In the genomic region with DNA sequence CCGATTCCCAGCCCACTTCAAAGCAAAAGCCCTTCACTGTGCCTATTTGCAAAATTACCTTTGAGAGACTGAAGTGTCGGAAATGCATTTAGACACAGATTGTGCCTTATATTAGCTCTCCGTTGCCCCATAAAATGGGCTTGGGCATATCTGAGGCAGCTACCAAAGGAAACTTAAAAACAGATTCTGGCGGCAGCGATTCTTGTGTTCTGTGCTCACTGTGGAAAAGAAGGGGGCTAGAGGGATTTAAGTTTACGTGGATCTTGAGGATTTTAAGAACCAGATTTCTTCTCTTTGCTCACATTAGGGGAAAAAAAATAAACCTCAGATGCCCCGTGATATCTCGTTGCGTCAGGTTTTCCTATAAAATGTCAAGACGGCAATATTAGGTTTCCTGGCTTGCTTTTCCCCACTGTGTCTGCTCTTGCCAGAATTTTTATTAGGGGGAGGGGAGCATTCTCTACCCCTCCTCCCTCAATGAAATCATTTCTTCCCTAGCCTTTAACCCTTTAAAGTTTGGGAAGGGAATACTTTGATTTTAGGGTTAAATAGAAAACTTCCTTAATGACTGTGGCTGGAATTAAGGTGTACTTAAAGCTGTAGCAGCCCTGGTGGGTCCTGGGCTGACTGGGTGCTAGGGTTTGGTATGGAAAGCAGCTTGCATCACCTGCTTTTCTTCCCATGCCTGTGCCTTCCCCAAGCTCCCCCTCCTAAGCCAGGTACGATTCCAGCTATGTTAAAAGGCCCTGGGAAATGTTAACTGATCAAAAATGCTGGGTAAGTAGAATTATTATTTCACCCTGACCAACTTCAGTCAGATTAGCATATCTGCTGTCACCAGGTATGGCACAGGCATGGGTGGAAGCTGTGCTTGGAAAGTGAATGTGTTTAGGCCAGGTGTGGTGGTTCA, we compare ENCODE assay signal across 11 cellular contexts.
DNase-seq lines count a peak whose midpoint lies in the region; ATAC-seq and TF ChIP-seq lines count a peak whose summit lies in the region.
"Had no signal": no experiment of that assay in that cellular context is flagged by ENCODE, and none has a peak within 500 bp of the region (broad histone marks: within the 10 kb centered on the region; RNA-seq: fewer than 3 reads in every experiment).

No MANE protein-coding gene starts in this region.

- H3K27me3 Mint-ChIP-seq in activated T-helper 1 cell treated with anti-CD3 and anti-CD28 coated beads, Interleukin-12 subunit alpha, Interleukin-12 subunit beta, Interleukin-2, Interleukin-4 antibody, amounts not matched to agents 30 ng/mL and 10 ng/mL and 1 ng/mL, durations not matched to agents 14 hours and 24 hours and 36 hours (ENCODE audit: insufficient read depth), result no peaks in the 10 kb centered on the region
- peaks cover 12% of the 10 kb centered on the region for H3K27me3 Mint-ChIP-seq in HFFc6 (ENCODE audit: insufficient read depth)

- H3K36me3 Mint-ChIP-seq in activated T-helper 1 cell treated with anti-CD3 and anti-CD28 coated beads, Interleukin-12 subunit alpha, Interleukin-12 subunit beta, Interleukin-2, Interleukin-4 antibody, amounts not matched to agents 30 ng/mL and 10 ng/mL and 1 ng/mL, durations not matched to agents 14 hours and 24 hours and 36 hours (ENCODE audit: low read depth), result peaks cover 43% of the 10 kb centered on the region
- H3K36me3 Mint-ChIP-seq in stimulated activated effector memory CD8-positive, alpha-beta T cell treated with anti-CD3 and anti-CD28 coated beads, Interleukin-12 subunit alpha, Interleukin-12 subunit beta, amount 100 ng/mL, for 72 hours, result peaks cover 27% of the 10 kb centered on the region
- H3K36me3 Mint-ChIP-seq in HFFc6 (ENCODE audit: low read depth), result peaks cover 36% of the 10 kb centered on the region

- H3K4me3 ChIP-seq in left lung, result no peak overlapping the region
- H3K4me3 ChIP-seq: SJCRH30 had no signal

- in situ Hi-C loops in G401 (cut with HindIII; ENCODE audit: low sequenced_read_pairs), result no loop called here

- H3K4me1 Mint-ChIP-seq in activated T-helper 1 cell treated with anti-CD3 and anti-CD28 coated beads, Interleukin-12 subunit alpha, Interleukin-12 subunit beta, Interleukin-2, Interleukin-4 antibody, amounts not matched to agents 30 ng/mL and 10 ng/mL and 1 ng/mL, durations not matched to agents 14 hours and 24 hours and 36 hours (ENCODE audit: low read depth), result peaks cover 100% of the 10 kb centered on the region
- H3K4me1 Mint-ChIP-seq in stimulated activated effector memory CD8-positive, alpha-beta T cell treated with anti-CD3 and anti-CD28 coated beads, Interleukin-12 subunit alpha, Interleukin-12 subunit beta, amount 100 ng/mL, for 72 hours, result peaks cover 87% of the 10 kb centered on the region
- peaks cover 86% of the 10 kb centered on the region for H3K4me1 Mint-ChIP-seq in HFFc6 (ENCODE audit: low read depth)

- DNase-seq in NCI-H526 (lab: John Stamatoyannopoulos, UW), result peak; percentile 3 to 43
- DNase-seq in NCI-H526 treated with DMSO at 0.1 percent for 48 hours (lab: John Stamatoyannopoulos, UW), result no peak
- DNase-seq in activated T-helper 1 cell treated with anti-CD3 and anti-CD28 coated beads, Interleukin-12 subunit alpha, Interleukin-12 subunit beta, Interleukin-2, Interleukin-4 antibody, amounts not matched to agents 30 ng/mL and 10 ng/mL and 1 ng/mL, durations not matched to agents 14 hours and 24 hours and 36 hours (ENCODE audit: low spot score), result no peak
- DNase-seq in left lung, result no peak
- DNase-seq in stimulated activated effector memory CD8-positive, alpha-beta T cell treated with anti-CD3 and anti-CD28 coated beads, Interleukin-12 subunit alpha, Interleukin-12 subunit beta, amount 100 ng/mL, for 72 hours (ENCODE audit: low spot score in 2 of 2), result no peak
- DNase-seq in NCI-H146 treated with DMSO at 0.1 percent for 48 hours (lab: John Stamatoyannopoulos, UW; ENCODE audit: unreplicated experiment), result no peak
- no peak for DNase-seq in HFFc6
- no peak for DNase-seq in G401 (ENCODE audit: low spot score)
- DNase-seq: activated T-cell treated with anti-CD3 and anti-CD28 coated beads, Interleukin-2, amount 50 U/mL, for 48 hours; NCI-H1048 had no signal

- ATAC-seq in left lung, result peak; percentile 5
- no peak for ATAC-seq in stimulated activated effector memory CD8-positive, alpha-beta T cell treated with anti-CD3 and anti-CD28 coated beads, Interleukin-12 subunit alpha, Interleukin-12 subunit beta, amount 100 ng/mL, for 72 hours

- no peaks in the 10 kb centered on the region for H3K9me3 ChIP-seq in left lung
- H3K9me3 ChIP-seq: SJCRH30 had no signal

- peaks cover 55 to 71% of the 10 kb centered on the region in 2 donors for H3K4me1 ChIP-seq in left lung

- H3K9me3 Mint-ChIP-seq in activated T-helper 1 cell treated with anti-CD3 and anti-CD28 coated beads, Interleukin-12 subunit alpha, Interleukin-12 subunit beta, Interleukin-2, Interleukin-4 antibody, amounts not matched to agents 30 ng/mL and 10 ng/mL and 1 ng/mL, durations not matched to agents 14 hours and 24 hours and 36 hours, result no peaks in the 10 kb centered on the region
- no peaks in the 10 kb centered on the region for H3K9me3 Mint-ChIP-seq in stimulated activated effector memory CD8-positive, alpha-beta T cell treated with anti-CD3 and anti-CD28 coated beads, Interleukin-12 subunit alpha, Interleukin-12 subunit beta, amount 100 ng/mL, for 72 hours
- no peaks in the 10 kb centered on the region for H3K9me3 Mint-ChIP-seq in HFFc6

- H3K27me3 ChIP-seq in left lung, result no peaks in the 10 kb centered on the region
- H3K27me3 ChIP-seq: SJCRH30 had no signal

- intact Hi-C loops in activated T-helper 1 cell treated with anti-CD3 and anti-CD28 coated beads, Interleukin-12 subunit alpha, Interleukin-12 subunit beta, Interleukin-2, Interleukin-4 antibody, amounts not matched to agents 30 ng/mL and 10 ng/mL and 1 ng/mL, durations not matched to agents 14 hours and 24 hours and 36 hours (cut with micrococcal nuclease), result no loop called here
- intact Hi-C loops in left lung (cut with DNase I), result no loop called here

- H3K27ac Mint-ChIP-seq in activated T-helper 1 cell treated with anti-CD3 and anti-CD28 coated beads, Interleukin-12 subunit alpha, Interleukin-12 subunit beta, Interleukin-2, Interleukin-4 antibody, amounts not matched to agents 30 ng/mL and 10 ng/mL and 1 ng/mL, durations not matched to agents 14 hours and 24 hours and 36 hours, result peak overlapping the region; percentile 77
- H3K27ac Mint-ChIP-seq in stimulated activated effector memory CD8-positive, alpha-beta T cell treated with anti-CD3 and anti-CD28 coated beads, Interleukin-12 subunit alpha, Interleukin-12 subunit beta, amount 100 ng/mL, for 72 hours, result peak overlapping the region; percentile 99
- H3K27ac Mint-ChIP-seq in HFFc6, result no peak overlapping the region

- H3K27ac ChIP-seq in left lung, result peak overlapping the region; percentile 38 to 44
- H3K27ac ChIP-seq: SJCRH30 had no signal

- no peaks in the 10 kb centered on the region for H3K36me3 ChIP-seq in left lung
- H3K36me3 ChIP-seq: SJCRH30 had no signal

- TF ChIP-seq CTCF in left lung (IDR thresholded peaks at IDR 0.05) (no peak), HFFc6 (IDR thresholded peaks at IDR 0.05) (no peak)

- H3K4me3 Mint-ChIP-seq in activated T-helper 1 cell treated with anti-CD3 and anti-CD28 coated beads, Interleukin-12 subunit alpha, Interleukin-12 subunit beta, Interleukin-2, Interleukin-4 antibody, amounts not matched to agents 30 ng/mL and 10 ng/mL and 1 ng/mL, durations not matched to agents 14 hours and 24 hours and 36 hours, result no peak overlapping the region
- H3K4me3 Mint-ChIP-seq in stimulated activated effector memory CD8-positive, alpha-beta T cell treated with anti-CD3 and anti-CD28 coated beads, Interleukin-12 subunit alpha, Interleukin-12 subunit beta, amount 100 ng/mL, for 72 hours, result peak overlapping the region; percentile 25
- H3K4me3 Mint-ChIP-seq in HFFc6, result no peak overlapping the region

Comparison
In these comparisons a context has a peak if more than half of its experiments do, and no peak if none do; other contexts are left out.
1. DNase-seq: peak in NCI-H526 (2 of 2); none in NCI-H526 treated with DMSO at 0.1 percent for 48 hours (single experiment), activated T-helper 1 cell treated with anti-CD3 and anti-CD28 coated beads, Interleukin-12 subunit alpha, Interleukin-12 subunit beta, Interleukin-2, Interleukin-4 antibody, amounts not matched to agents 30 ng/mL and 10 ng/mL and 1 ng/mL, durations not matched to agents 14 hours and 24 hours and 36 hours (single experiment), left lung (0 of 2), stimulated activated effector memory CD8-positive, alpha-beta T cell treated with anti-CD3 and anti-CD28 coated beads, Interleukin-12 subunit alpha, Interleukin-12 subunit beta, amount 100 ng/mL, for 72 hours (0 of 2), NCI-H146 treated with DMSO at 0.1 percent for 48 hours (single experiment), HFFc6 (single experiment) and G401 (single experiment).